12 cellular contexts compared by ENCODE assay signal in genomic region chr14:96264850-96265249, GRCh38. TPM values are rescaled to one million over a fixed set of nuclear protein-coding genes. Genes with fewer than 3 reads are reported as not detected.
DNase-seq lines count a peak whose midpoint lies in the region; ATAC-seq, FAIRE-seq and TF ChIP-seq lines count a peak whose summit lies in the region.
"Had no signal": no experiment of that assay in that cellular context is flagged by ENCODE, and none has a peak within 500 bp of the region (broad histone marks: within the 10 kb centered on the region; RNA-seq: fewer than 3 reads in every experiment).

No MANE protein-coding gene starts in this region.

- no peaks in the 10 kb centered on the region for H3K79me2 ChIP-seq in GM12878 (ENCODE audit: control insufficient read depth, insufficient read depth, low read length)

- no peaks in the 10 kb centered on the region for H3K9me3 ChIP-seq in GM12878 (replicated peaks; ENCODE audit: control insufficient read depth, insufficient read depth, low read length)

- no peak overlapping the region for H3K9ac ChIP-seq in GM12878 (ENCODE audit: control insufficient read depth, insufficient read depth, low read length)

- RAD21 ChIA-PET in GM12878 (lab: Charles Lee; ENCODE audit: unreplicated experiment), result no interaction called here

- TF ChIP-seq CTCF in C4-2B (conservative IDR thresholded peaks at IDR 0.05) (peak; percentile 24), GM12878 (IDR thresholded peaks at IDR 0.05 in 2 of 3, conservative IDR thresholded peaks at IDR 0.05 in 1 of 3; ENCODE audit: control insufficient read depth in 2 of 3, extremely low read depth in 1 of 3, insufficient read depth in 1 of 3, low read depth in 3 of 3, low read length in 3 of 3) (0 out of 6 replicates have a peak, but pooled peaks have one; percentile 1 to 9 (median 5))

- TF ChIP-seq EP300 in GM12878 (IDR thresholded peaks at IDR 0.05; ENCODE audit: borderline replicate concordance in 1 of 2, control insufficient read depth in 1 of 2, low read depth in 2 of 2, low read length in 2 of 2), result no peak

- DNase-seq in HT1080 (ENCODE audit: low read depth) (peak; percentile 37), GM12878 (ENCODE audit: low read depth, low spot score) (no peak), left colon (no peak), NCI-H1048 (lab: John Stamatoyannopoulos, UW) (no peak)
- no peak for DNase-seq in stimulated activated naive CD4-positive, alpha-beta T cell (lab: John Stamatoyannopoulos, UW)
- DNase-seq: activated effector memory CD4-positive, alpha-beta T cell treated with anti-CD3 and anti-CD28 coated beads, Interleukin-2, amount 50 U/mL, for 16 hours; left ventricle myocardium superior; stimulated activated naive B cell treated with anti-CD40 and anti-IgM and Interleukin-4, amounts not matched to agents 10 μg/mL and 1 μg/mL and 100 μg/mL, for 72 hours; T1000 had no signal

- TF ChIP-seq POLR2A in GM12878 (IDR thresholded peaks at IDR 0.05; ENCODE audit: low read depth, low read length), result no peak

- H3K36me3 ChIP-seq in GM12878 (ENCODE audit: control insufficient read depth in 2 of 2, insufficient read depth in 2 of 2, low read length in 1 of 2), result no peaks in the 10 kb centered on the region

- peaks cover 2 to 5% of the 10 kb centered on the region in 2 experiments; a peak in 3 of 4 replicates for H3K27me3 ChIP-seq in GM12878 (replicated peaks in 1 of 2; ENCODE audit: control insufficient read depth in 2 of 2, insufficient read depth in 2 of 2, low read length in 1 of 2)

- TF ChIP-seq RAD21 in GM12878 (IDR thresholded peaks at IDR 0.05; ENCODE audit: insufficient read depth, low read depth, low read length), result 0 out of 2 replicates have a peak, but pooled peaks have one; percentile 14

- H3K4me3 ChIP-seq in GM12878, result no peak overlapping the region

- in situ Hi-C loops in GM12878 (cut with MboI), result no loop called here

- ATAC-seq in GM12878, result no peak
- ATAC-seq in left colon, result peak; percentile 44
- ATAC-seq in HG02970 (IDR thresholded peaks at IDR 0.05; ENCODE audit: low FRiP score, unreplicated experiment), result no peak
- no peak for ATAC-seq in GM21423 (IDR thresholded peaks at IDR 0.05; ENCODE audit: unreplicated experiment)
- ATAC-seq: left ventricle myocardium superior; stimulated activated naive B cell treated with anti-CD40 and anti-IgM and Interleukin-4, amounts not matched to agents 10 μg/mL and 1 μg/mL and 100 μg/mL, for 72 hours had no signal

- intact Hi-C loops in GM12878 (cut with micrococcal nuclease; ENCODE audit: unreplicated experiment), result no loop called here
- intact Hi-C loops in left colon (cut with DNase I, micrococcal nuclease), result no loop called here

- no peak overlapping the region for H2AFZ ChIP-seq in GM12878 (ENCODE audit: control insufficient read depth, low read depth, low read length)

- POLR2A ChIA-PET in GM12878 (lab: Charles Lee), result no interaction called here

- H4K20me1 ChIP-seq in GM12878 (ENCODE audit: control insufficient read depth, insufficient read depth), result no peaks in the 10 kb centered on the region

- WGBS in GM12878 (ENCODE audit: insufficient coverage, insufficient replicate concordance, low lambda C conversion rate, missing lambda C conversion rate), result 44% methylated on average over 3 of the region's 3 CpGs

- H3K27ac ChIP-seq in C4-2B (peak overlapping the region; percentile 69), GM12878 (ENCODE audit: control insufficient read depth, insufficient read depth) (no peak overlapping the region)

- FAIRE-seq in GM12878 (lab: Jason Lieb, UNC), result no peak

- no TSS peak for BruUV-seq in GM12878 (replicated peaks; lab: Mats Ljungman, UMichigan)

- SMC1A ChIA-PET in GM12878 (lab: Charles Lee; ENCODE audit: uncharacterized antibody, unreplicated experiment), result interaction anchor here (0.6 kb wide), 1 partner anchor 128 kb away, joined by 3 read pairs; no protein-coding TSS in a partner anchor

- CTCF ChIA-PET in GM12878 (lab: Yijun Ruan, JAX), result no interaction called here

- H3K4me2 ChIP-seq in GM12878 (ENCODE audit: control insufficient read depth, insufficient read depth), result no peak overlapping the region

- H3K4me1 ChIP-seq in GM12878 (ENCODE audit: control insufficient read depth, insufficient read depth, low read length), result no peaks in the 10 kb centered on the region

TF ChIP-seq in GM12878, 131 proteins besides CTCF, POLR2A, EP300 and RAD21:
- TF ChIP-seq BACH1 (IDR thresholded peaks at IDR 0.05; ENCODE audit: borderline replicate concordance) (no peak), ATF3 (IDR thresholded peaks at IDR 0.05; ENCODE audit: borderline replicate concordance, extremely low read depth, low read depth, low read length) (no peak), CREM (IDR thresholded peaks at IDR 0.05; ENCODE audit: low read depth) (no peak), NRF1 (conservative IDR thresholded peaks at IDR 0.05; ENCODE audit: low read depth, low read length) (no peak), TAF1 (IDR thresholded peaks at IDR 0.05; ENCODE audit: borderline replicate concordance, low read depth, low read length) (no peak), CBX3 (IDR thresholded peaks at IDR 0.05; ENCODE audit: borderline replicate concordance, low read depth) (no peak), TCF12 (IDR thresholded peaks at IDR 0.05; ENCODE audit: low read depth, low read length) (no peak), EED (IDR thresholded peaks at IDR 0.05; ENCODE audit: low read depth) (no peak), ZBTB33 (IDR thresholded peaks at IDR 0.05) (no peak), PBX3 (IDR thresholded peaks at IDR 0.05; ENCODE audit: insufficient replicate concordance, low read depth, low read length) (no peak), HDAC6 (IDR thresholded peaks at IDR 0.05; ENCODE audit: unreplicated experiment) (no peak), ZNF384 (IDR thresholded peaks at IDR 0.05; ENCODE audit: borderline replicate concordance, low read depth, low read length) (no peak)

RNA-seq across cellular contexts. Expression of gene BDKRB1, which starts 8.8 kb away (rescaled TPM):
- 0.43 TPM in 1 of 2 replicates, not detected in the other for total RNA-seq in HT1080 (2014; rRNA removed; shearing (Covaris generic))
- 2.1 and 2.8 TPM in 2 replicates for polyA plus RNA-seq in HT1080 (2015; cell fraction: cytosol; rRNA removed)
- 4.4 and 7.6 TPM in 2 replicates for polyA plus RNA-seq in HT1080 (2015; cell fraction: nucleus; rRNA removed)
- total RNA-seq in GM12878 (2013; cell fraction: nucleolus; rRNA removed), result not detected in 2 replicates
- total RNA-seq in GM12878 (2014; rRNA removed) (not detected in 2 replicates), GM12878 (2014; rRNA removed; fragmentation: Illumina TruSeq; extraction: Trizol) (not detected in 2 replicates), GM12878 (2021) (0.21 TPM in 1 of 2 replicates, not detected in the other), left colon (1 to 10 TPM; 5.2 to 6.6 TPM)
- not detected for polyA plus RNA-seq in GM12878 (2011; ENCODE audit: low read depth)
- polyA plus RNA-seq in GM12878 (2011; rRNA removed) (not detected in 2 replicates), GM12878 (2014; fragmentation: Illumina TruSeq; extraction: Trizol) (not detected in 2 replicates), GM12878 (2014; fragmentation: Nextera tagmentation; extraction: Ambion mirVana) (not detected), GM12878 (2014; rRNA removed) (not detected in 2 replicates), GM12878 (2016; fragmentation: Nextera tagmentation; extraction: Ambion mirVana) (not detected)
- polyA plus RNA-seq in GM12878 (2011; cell fraction: cytosol; rRNA removed), result not detected in 2 replicates
- polyA plus RNA-seq in GM12878 (2011; cell fraction: nucleus; rRNA removed), result not detected in 2 replicates
- polyA plus RNA-seq in GM12878 (2012), result 0.10 TPM in 1 of 2 replicates, not detected in the other
- polyA minus RNA-seq in GM12878 (2011; rRNA and poly(A)+ RNA removed), result not detected in 2 replicates
- not detected in 2 replicates for polyA minus RNA-seq in GM12878 (2011; cell fraction: cytosol; rRNA and poly(A)+ RNA removed)
- not detected in 2 replicates for polyA minus RNA-seq in GM12878 (2011; cell fraction: nucleus; rRNA and poly(A)+ RNA removed)
- total RNA-seq: left ventricle myocardium superior had no signal
